Comparison of ENCODE assay signal across 8 cellular contexts in the genomic region with DNA sequence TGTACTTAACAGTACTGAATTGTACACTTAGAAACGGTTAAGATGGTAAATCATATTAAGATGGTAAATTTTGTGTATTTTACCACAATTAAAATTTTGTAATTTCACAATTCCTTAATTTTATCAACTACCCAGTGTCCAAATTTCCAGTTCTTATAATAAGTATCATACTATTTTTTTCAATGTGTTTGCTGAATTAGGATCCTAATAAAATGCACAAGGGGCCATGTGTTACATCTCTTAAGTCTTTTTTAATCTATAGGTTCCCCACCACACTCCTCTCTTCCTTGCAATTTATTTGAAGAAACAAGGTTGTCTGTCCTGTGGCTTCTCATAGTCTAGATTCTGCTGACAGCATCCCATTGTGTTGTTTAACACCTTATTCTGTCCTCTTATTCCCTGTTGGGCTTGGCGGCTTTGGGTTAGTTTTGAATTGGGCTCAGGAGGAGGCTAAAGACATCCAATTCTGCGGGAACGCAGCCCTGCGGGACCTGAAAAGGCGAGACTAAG. TPM values are rescaled to one million over a fixed set of nuclear protein-coding genes. Genes with fewer than 3 reads are reported as not detected.
DNase-seq lines count a peak whose midpoint lies in the region; ATAC-seq and TF ChIP-seq lines count a peak whose summit lies in the region.

No MANE protein-coding gene starts in this region.

- H3K27me3 ChIP-seq in liver (ENCODE audit: control insufficient read depth in 4 of 4, insufficient read depth in 4 of 4, low read length in 3 of 4) = no peaks in the 10 kb centered on the region
- H3K27me3 ChIP-seq in vagina = no peaks in the 10 kb centered on the region

- peak overlapping the region; percentile 77 to 99 for H3K27ac ChIP-seq in liver (ENCODE audit: low read depth in 1 of 2, low read length in 2 of 2)
- H3K27ac ChIP-seq in vagina = peak overlapping the region; percentile 92

- 12% methylated on average over 6 of the region's 6 CpGs for WGBS in liver

- ATAC-seq in GM19025 (IDR thresholded peaks at IDR 0.05; ENCODE audit: low read depth, unreplicated experiment) (peak; percentile 27), HG03025 (IDR thresholded peaks at IDR 0.05; ENCODE audit: low FRiP score, unreplicated experiment) (peak; percentile 34), HG03571 (IDR thresholded peaks at IDR 0.05; ENCODE audit: unreplicated experiment) (no peak)

- H3K4me3 Mint-ChIP-seq in activated naive CD8-positive, alpha-beta T cell = peak overlapping the region; percentile 92

- peaks cover 28% of the 10 kb centered on the region for H3K4me1 Mint-ChIP-seq in activated naive CD8-positive, alpha-beta T cell (ENCODE audit: low read depth)

- TF ChIP-seq POLR2A in vagina (IDR thresholded peaks at IDR 0.05) = no peak

- H3K4me1 ChIP-seq in liver (ENCODE audit: control insufficient read depth in 4 of 4, insufficient read depth in 4 of 4, low read length in 3 of 4) (peaks cover 2 to 18% (median 10%) of the 10 kb centered on the region in 4 donors), vagina (peaks cover 27% of the 10 kb centered on the region)

- H3K4me3 ChIP-seq in liver (ENCODE audit: low read depth in 1 of 3, low read length in 3 of 3) = peak overlapping the region; percentile 12 to 94 (median 41)
- H3K4me3 ChIP-seq in vagina = peak overlapping the region; percentile 91 to 98

- no peak for TF ChIP-seq RAD21 in liver (IDR thresholded peaks at IDR 0.05)

- H3K27ac Mint-ChIP-seq in activated naive CD8-positive, alpha-beta T cell = peak overlapping the region; percentile 96

- H3K36me3 Mint-ChIP-seq in activated naive CD8-positive, alpha-beta T cell = no peaks in the 10 kb centered on the region

- no peak for TF ChIP-seq CTCF in liver (IDR thresholded peaks at IDR 0.05; ENCODE audit: low read depth, low read length, missing input control)
- TF ChIP-seq CTCF in vagina (IDR thresholded peaks at IDR 0.05) = no peak

- H3K9me3 ChIP-seq in liver (ENCODE audit: control insufficient read depth in 4 of 4, low read length in 3 of 4) (no peaks in the 10 kb centered on the region), vagina (no peaks in the 10 kb centered on the region)

- H3K27me3 Mint-ChIP-seq in activated naive CD8-positive, alpha-beta T cell = no peaks in the 10 kb centered on the region

- DNase-seq in vagina (ENCODE audit: extremely low spot score in 2 of 2) (no peak), NCI-H1694 treated with DMSO at 0.1 percent for 48 hours (lab: John Stamatoyannopoulos, UW) (no peak)
- no peak for DNase-seq in activated effector memory CD4-positive, alpha-beta T cell treated with anti-CD3 and anti-CD28 coated beads, Interleukin-2, amount 50 U/mL, for 16 hours

- H3K36me3 ChIP-seq in liver (ENCODE audit: control insufficient read depth in 4 of 4, insufficient read depth in 3 of 4, low read depth in 1 of 4, low read length in 3 of 4) (peaks cover 0 to 2% (median 0%) of the 10 kb centered on the region in 4 donors), vagina (no peaks in the 10 kb centered on the region)

- H3K9ac ChIP-seq in liver (ENCODE audit: low read depth in 1 of 2, low read length in 2 of 2) = peak overlapping the region in 1 of 2 donors; percentile 98

- H3K9me3 Mint-ChIP-seq in activated naive CD8-positive, alpha-beta T cell (ENCODE audit: low read depth) = no peaks in the 10 kb centered on the region

- intact Hi-C loops in vagina (cut with DNase I) = loop anchor here (5.0 to 10.0 kb wide), 2 partner anchors 68 to 156 kb away; a partner anchor contains a TSS

TF ChIP-seq in liver, 16 proteins besides CTCF, POLR2A, EP300 and RAD21:
- no peak for TF ChIP-seq HNF4A (conservative IDR thresholded peaks at IDR 0.05)
- no peak for TF ChIP-seq RXRA (IDR thresholded peaks at IDR 0.05)
- TF ChIP-seq, protein P1, sequence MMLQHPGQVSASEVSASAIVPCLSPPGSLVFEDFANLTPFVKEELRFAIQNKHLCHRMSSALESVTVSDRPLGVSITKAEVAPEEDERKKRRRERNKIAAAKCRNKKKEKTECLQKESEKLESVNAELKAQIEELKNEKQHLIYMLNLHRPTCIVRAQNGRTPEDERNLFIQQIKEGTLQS (IDR thresholded peaks at IDR 0.05) = no peak

RNA-seq across cellular contexts. Expression of a gene that starts 0.5 kb away (rescaled TPM):
- 10 to 100 TPM; 17.6 to 24.9 TPM for total RNA-seq in liver
- polyA plus RNA-seq in liver = 10 to 100 TPM in 1 of 2 donors, 1 to 10 TPM in 1; 9.6 to 29.0 TPM
- 16.0 TPM for total RNA-seq in vagina

RNA-seq across cellular contexts. Expression of a gene that starts 6.4 kb away (rescaled TPM):
- total RNA-seq in liver (10 to 100 TPM; 10.5 to 11.2 TPM), vagina (20.4 TPM)
- polyA plus RNA-seq in liver = 1 to 10 TPM; 3.0 to 3.9 TPM
